In genomic region chr7:50393547-50394252, GRCh38 we compare ENCODE assay signal across 8 cellular contexts. TPM values are rescaled to one million over a fixed set of nuclear protein-coding genes. Genes with fewer than 3 reads are reported as not detected.
DNase-seq lines count a peak whose midpoint lies in the region; ATAC-seq, FAIRE-seq and TF ChIP-seq lines count a peak whose summit lies in the region.

No MANE protein-coding gene starts in this region.

- TF ChIP-seq CTCF in nephron progenitor cell (IDR thresholded peaks at IDR 0.05) (no peak), endodermal cell (conservative IDR thresholded peaks at IDR 0.05) (no peak)

- peaks cover 86% of the 10 kb centered on the region for H3K4me1 Mint-ChIP-seq in T-helper 1 cell treated with Interleukin-12 subunit alpha and Interleukin-12 subunit beta and Interleukin-4 antibody, amounts not matched to agents 30 μg/mL and 1 μg/mL, for 36 hours (ENCODE audit: low read depth)
- peaks cover 75% of the 10 kb centered on the region for H3K4me1 Mint-ChIP-seq in activated naive CD8-positive, alpha-beta T cell treated with anti-CD3 and anti-CD28 coated beads, Interleukin-2, amount 10 ng/mL, durations not matched to agents 7 days and 5 days
- H3K4me1 Mint-ChIP-seq in nephron progenitor cell, result peaks cover 4% of the 10 kb centered on the region
- no peaks in the 10 kb centered on the region for H3K4me1 Mint-ChIP-seq in endodermal cell

- peak; percentile 50 for FAIRE-seq in urothelium cell line (lab: Jason Lieb, UNC)

- H3K27me3 ChIP-seq in endodermal cell (ENCODE audit: control insufficient read depth, insufficient read depth, low read length, poor library complexity, severe bottlenecking), result no peaks in the 10 kb centered on the region

- peak; percentile 62 for DNase-seq in stimulated activated CD4-positive, alpha-beta T cell treated with anti-CD3 and anti-CD28 coated beads, Interleukin-1b, Interleukin-23, amount 100 ng/mL, for 48 hours
- DNase-seq in stimulated activated CD4-positive, alpha-beta T cell treated with anti-CD3 and anti-CD28 coated beads, Interleukin-4, amount 100 ng/mL, for 1 hour, result no peak
- DNase-seq in activated naive CD8-positive, alpha-beta T cell treated with anti-CD3 and anti-CD28 coated beads, Interleukin-2, amount 10 ng/mL, durations not matched to agents 7 days and 5 days, result no peak
- DNase-seq in urothelium cell line (ENCODE audit: low spot score) (no peak), nephron progenitor cell (no peak), ecto neural progenitor cell (ENCODE audit: low spot score) (no peak), endodermal cell (no peak)

- POLR2A ChIA-PET in activated naive CD8-positive, alpha-beta T cell treated with anti-CD3 and anti-CD28 coated beads, Interleukin-2, amount 10 ng/mL, durations not matched to agents 7 days and 5 days (lab: Charles Lee), result interaction anchor here (0.5 to 1.4 kb wide), 2 partner anchors 10 to 254 kb away, joined by 3 read pairs; no protein-coding TSS in a partner anchor

- peak overlapping the region; percentile 95 for H3K27ac Mint-ChIP-seq in T-helper 1 cell treated with Interleukin-12 subunit alpha and Interleukin-12 subunit beta and Interleukin-4 antibody, amounts not matched to agents 30 μg/mL and 1 μg/mL, for 36 hours
- peak overlapping the region; percentile 89 for H3K27ac Mint-ChIP-seq in activated naive CD8-positive, alpha-beta T cell treated with anti-CD3 and anti-CD28 coated beads, Interleukin-2, amount 10 ng/mL, durations not matched to agents 7 days and 5 days
- H3K27ac Mint-ChIP-seq in nephron progenitor cell, result no peak overlapping the region
- H3K27ac Mint-ChIP-seq in endodermal cell, result no peak overlapping the region

- H3K36me3 ChIP-seq in endodermal cell (ENCODE audit: control insufficient read depth, insufficient read depth, low read length), result no peaks in the 10 kb centered on the region

- no peaks in the 10 kb centered on the region for H3K9me3 ChIP-seq in endodermal cell (ENCODE audit: control insufficient read depth, low read length)

- 86 to 100% methylated on average over 6 to 9 of the region's 9 CpGs for WGBS in endodermal cell (ENCODE audit: insufficient coverage in 1 of 2, insufficient read length in 1 of 2), 2 experiments

- ATAC-seq in activated naive CD8-positive, alpha-beta T cell treated with anti-CD3 and anti-CD28 coated beads, Interleukin-2, amount 10 ng/mL, durations not matched to agents 7 days and 5 days (ENCODE audit: low read depth), result peak; percentile 30

- H3K9me3 Mint-ChIP-seq in T-helper 1 cell treated with Interleukin-12 subunit alpha and Interleukin-12 subunit beta and Interleukin-4 antibody, amounts not matched to agents 30 μg/mL and 1 μg/mL, for 36 hours, result no peaks in the 10 kb centered on the region
- no peaks in the 10 kb centered on the region for H3K9me3 Mint-ChIP-seq in activated naive CD8-positive, alpha-beta T cell treated with anti-CD3 and anti-CD28 coated beads, Interleukin-2, amount 10 ng/mL, durations not matched to agents 7 days and 5 days
- H3K9me3 Mint-ChIP-seq in nephron progenitor cell, result no peaks in the 10 kb centered on the region
- no peaks in the 10 kb centered on the region for H3K9me3 Mint-ChIP-seq in endodermal cell

- no peaks in the 10 kb centered on the region for H3K27me3 Mint-ChIP-seq in T-helper 1 cell treated with Interleukin-12 subunit alpha and Interleukin-12 subunit beta and Interleukin-4 antibody, amounts not matched to agents 30 μg/mL and 1 μg/mL, for 36 hours (ENCODE audit: low read depth)
- no peaks in the 10 kb centered on the region for H3K27me3 Mint-ChIP-seq in activated naive CD8-positive, alpha-beta T cell treated with anti-CD3 and anti-CD28 coated beads, Interleukin-2, amount 10 ng/mL, durations not matched to agents 7 days and 5 days
- peaks cover 14% of the 10 kb centered on the region for H3K27me3 Mint-ChIP-seq in nephron progenitor cell (ENCODE audit: low read depth, poor library complexity)
- no peaks in the 10 kb centered on the region for H3K27me3 Mint-ChIP-seq in endodermal cell (ENCODE audit: insufficient read depth)

- peak overlapping the region; percentile 84 for H3K4me3 Mint-ChIP-seq in T-helper 1 cell treated with Interleukin-12 subunit alpha and Interleukin-12 subunit beta and Interleukin-4 antibody, amounts not matched to agents 30 μg/mL and 1 μg/mL, for 36 hours
- H3K4me3 Mint-ChIP-seq in activated naive CD8-positive, alpha-beta T cell treated with anti-CD3 and anti-CD28 coated beads, Interleukin-2, amount 10 ng/mL, durations not matched to agents 7 days and 5 days, result peak overlapping the region; percentile 39
- no peak overlapping the region for H3K4me3 Mint-ChIP-seq in nephron progenitor cell
- H3K4me3 Mint-ChIP-seq in endodermal cell, result no peak overlapping the region

- H3K4me1 ChIP-seq in endodermal cell (ENCODE audit: control insufficient read depth, insufficient read depth, low read length), result no peaks in the 10 kb centered on the region

- no peak overlapping the region for H3K9ac ChIP-seq in endodermal cell (ENCODE audit: extremely low read depth, low read length, poor library complexity, severe bottlenecking)

- no peak overlapping the region for H3K4me3 ChIP-seq in endodermal cell (ENCODE audit: low read length)

- H3K27ac ChIP-seq in endodermal cell (ENCODE audit: low read depth, low read length), result no peak overlapping the region

- H3K36me3 Mint-ChIP-seq in T-helper 1 cell treated with Interleukin-12 subunit alpha and Interleukin-12 subunit beta and Interleukin-4 antibody, amounts not matched to agents 30 μg/mL and 1 μg/mL, for 36 hours (ENCODE audit: low read depth), result peaks cover 77% of the 10 kb centered on the region
- peaks cover 53% of the 10 kb centered on the region for H3K36me3 Mint-ChIP-seq in activated naive CD8-positive, alpha-beta T cell treated with anti-CD3 and anti-CD28 coated beads, Interleukin-2, amount 10 ng/mL, durations not matched to agents 7 days and 5 days
- H3K36me3 Mint-ChIP-seq in nephron progenitor cell (ENCODE audit: low read depth) (no peaks in the 10 kb centered on the region), endodermal cell (ENCODE audit: low read depth) (no peaks in the 10 kb centered on the region)

RNA-seq across cellular contexts. Expression of gene FIGNL1, which starts 56.5 kb away (rescaled TPM):
- 10 to 100 TPM; 28.4 to 30.9 TPM for total RNA-seq in activated naive CD8-positive, alpha-beta T cell treated with anti-CD3 and anti-CD28 coated beads, Interleukin-2, amount 10 ng/mL, durations not matched to agents 7 days and 5 days
- 10 to 100 TPM; 28.0 to 38.2 TPM for total RNA-seq in endodermal cell
- 19.4 TPM for polyA plus RNA-seq in endodermal cell (2013, experiment 1 of 2)
- polyA plus RNA-seq in endodermal cell (2013, experiment 2 of 2), result 20.9 TPM

Comparison
In these comparisons a context has a peak if more than half of its experiments do, and no peak if none do; other contexts are left out.
1. H3K27ac Mint-ChIP-seq: peak in T-helper 1 cell treated with Interleukin-12 subunit alpha and Interleukin-12 subunit beta and Interleukin-4 antibody, amounts not matched to agents 30 μg/mL and 1 μg/mL, for 36 hours (single experiment) and activated naive CD8-positive, alpha-beta T cell treated with anti-CD3 and anti-CD28 coated beads, Interleukin-2, amount 10 ng/mL, durations not matched to agents 7 days and 5 days (single experiment); none in nephron progenitor cell (single experiment) and endodermal cell (single experiment).
2. H3K4me3 Mint-ChIP-seq: peak in T-helper 1 cell treated with Interleukin-12 subunit alpha and Interleukin-12 subunit beta and Interleukin-4 antibody, amounts not matched to agents 30 μg/mL and 1 μg/mL, for 36 hours (single experiment) and activated naive CD8-positive, alpha-beta T cell treated with anti-CD3 and anti-CD28 coated beads, Interleukin-2, amount 10 ng/mL, durations not matched to agents 7 days and 5 days (single experiment); none in nephron progenitor cell (single experiment) and endodermal cell (single experiment).